In the genomic region with DNA sequence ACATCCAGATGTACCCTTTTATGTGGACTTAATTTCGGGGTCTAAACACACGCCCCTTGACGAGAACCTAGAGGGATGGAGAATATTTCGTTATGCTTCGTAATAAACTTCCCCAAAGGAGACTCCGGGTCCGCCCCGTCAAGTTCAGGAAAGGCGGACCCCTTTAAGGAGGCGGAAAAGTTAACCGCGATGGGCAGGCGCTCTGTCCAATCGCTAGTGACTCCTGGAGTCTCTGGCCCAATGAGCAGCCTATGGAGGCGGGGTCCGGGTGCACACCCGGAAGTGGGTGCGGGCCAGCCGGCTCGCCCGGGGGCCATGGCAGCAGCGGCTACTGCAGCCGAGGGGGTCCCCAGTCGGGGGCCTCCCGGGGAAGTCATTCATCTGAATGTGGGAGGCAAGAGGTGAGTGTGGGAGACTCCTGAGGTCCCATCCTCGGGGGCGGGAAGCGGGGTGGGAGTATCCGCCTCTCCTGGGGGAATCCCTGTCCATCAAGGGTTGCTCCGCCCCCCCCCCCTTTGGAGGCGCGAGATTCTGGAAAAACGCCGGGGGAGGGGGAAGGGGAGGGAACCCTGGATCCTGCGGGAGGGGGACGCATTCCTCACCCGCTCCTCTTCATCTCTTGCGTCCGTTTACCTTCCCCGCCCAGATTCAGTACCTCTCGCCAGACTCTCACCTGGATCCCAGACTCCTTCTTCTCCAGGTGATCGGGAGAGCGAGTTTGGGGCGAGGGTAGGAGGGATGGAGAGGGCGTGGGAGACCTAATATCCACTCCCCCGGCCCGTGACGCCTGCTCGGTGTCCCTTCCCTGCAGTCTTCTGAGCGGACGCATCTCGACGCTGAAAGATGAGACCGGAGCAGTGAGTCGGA, we compare ENCODE assay signal across 8 cellular contexts. TPM values are rescaled to one million over a fixed set of nuclear protein-coding genes. Genes with fewer than 3 reads are reported as not detected.
DNase-seq lines count a peak whose midpoint lies in the region; ATAC-seq and TF ChIP-seq lines count a peak whose summit lies in the region.

A gene with protein sequence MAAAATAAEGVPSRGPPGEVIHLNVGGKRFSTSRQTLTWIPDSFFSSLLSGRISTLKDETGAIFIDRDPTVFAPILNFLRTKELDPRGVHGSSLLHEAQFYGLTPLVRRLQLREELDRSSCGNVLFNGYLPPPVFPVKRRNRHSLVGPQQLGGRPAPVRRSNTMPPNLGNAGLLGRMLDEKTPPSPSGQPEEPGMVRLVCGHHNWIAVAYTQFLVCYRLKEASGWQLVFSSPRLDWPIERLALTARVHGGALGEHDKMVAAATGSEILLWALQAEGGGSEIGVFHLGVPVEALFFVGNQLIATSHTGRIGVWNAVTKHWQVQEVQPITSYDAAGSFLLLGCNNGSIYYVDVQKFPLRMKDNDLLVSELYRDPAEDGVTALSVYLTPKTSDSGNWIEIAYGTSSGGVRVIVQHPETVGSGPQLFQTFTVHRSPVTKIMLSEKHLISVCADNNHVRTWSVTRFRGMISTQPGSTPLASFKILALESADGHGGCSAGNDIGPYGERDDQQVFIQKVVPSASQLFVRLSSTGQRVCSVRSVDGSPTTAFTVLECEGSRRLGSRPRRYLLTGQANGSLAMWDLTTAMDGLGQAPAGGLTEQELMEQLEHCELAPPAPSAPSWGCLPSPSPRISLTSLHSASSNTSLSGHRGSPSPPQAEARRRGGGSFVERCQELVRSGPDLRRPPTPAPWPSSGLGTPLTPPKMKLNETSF (plus strand): TSS at position 289 of the 867 bp plus-strand sequence. CDS start 27 bp downstream, at position 316.

- TF ChIP-seq POLR2A in lower leg skin (IDR thresholded peaks at IDR 0.05) = peak in 1 of 2 donors; percentile 22

- DNase-seq in CD1c-positive myeloid dendritic cell (ENCODE audit: extremely low spot score) = peak; percentile 98
- DNase-seq in NCI-H82 (lab: John Stamatoyannopoulos, UW) = peak; percentile 98
- DNase-seq in activated CD4-positive, alpha-beta memory T cell treated with anti-CD3 and anti-CD28 coated beads for 36 hours = peak; percentile 96
- DNase-seq in dorsolateral prefrontal cortex = peak; percentile 88 to 96 (median 93)
- DNase-seq in lower leg skin (ENCODE audit: low spot score in 2 of 2) = peak; percentile 93 to 98
- DNase-seq in stimulated activated CD4-positive, alpha-beta T cell treated with anti-CD3 and anti-CD28 coated beads, Interleukin-4, amount 100 ng/mL, for 4 hours = peak; percentile 89 to 91

- peak; percentile 96 for ATAC-seq in GM19438 (IDR thresholded peaks at IDR 0.05; ENCODE audit: low read depth, unreplicated experiment)
- ATAC-seq in HG03575 (IDR thresholded peaks at IDR 0.05; ENCODE audit: extremely low read depth, insufficient number of reproducible peaks, low FRiP score, unreplicated experiment) = peak; percentile 53

- peak within 1 kb of the TSS in 49 of 59 donors; percentile 13 to 88 (median 73) for H3K27ac ChIP-seq in dorsolateral prefrontal cortex

- no peaks in the 10 kb centered on the region for H3K27me3 Mint-ChIP-seq in activated CD4-positive, alpha-beta memory T cell treated with anti-CD3 and anti-CD28 coated beads for 36 hours

- H3K4me3 ChIP-seq in dorsolateral prefrontal cortex = peak within 1 kb of the TSS; percentile 58 to 93 (median 78)
- H3K4me3 ChIP-seq in lower leg skin (ENCODE audit: low read depth, poor library complexity, severe bottlenecking) = peak within 1 kb of the TSS; percentile 57

- WGBS in lower leg skin, 2 donors = 0% methylated on average over 34 to 42 of the region's 55 CpGs

- intact Hi-C loops in activated CD4-positive, alpha-beta memory T cell treated with anti-CD3 and anti-CD28 coated beads for 36 hours (cut with micrococcal nuclease) = loop anchor here (1.0 to 2.0 kb wide), 2 partner anchors 28 to 229 kb away; partner anchors contain the start of genes C19orf47 and PLD3
- intact Hi-C loops in dorsolateral prefrontal cortex (cut with DNase I) = no loop called here
- intact Hi-C loops in lower leg skin (cut with DNase I; ENCODE audit: low total_unique reads) = no loop called here

- POLR2A ChIA-PET in activated CD4-positive, alpha-beta memory T cell treated with anti-CD3 and anti-CD28 coated beads for 36 hours (lab: Charles Lee) = no interaction called here

- H3K9me3 Mint-ChIP-seq in activated CD4-positive, alpha-beta memory T cell treated with anti-CD3 and anti-CD28 coated beads for 36 hours = no peaks in the 10 kb centered on the region

- CTCF ChIA-PET in activated CD4-positive, alpha-beta memory T cell treated with anti-CD3 and anti-CD28 coated beads for 36 hours (lab: Charles Lee) = no interaction called here

- H3K27me3 ChIP-seq in dorsolateral prefrontal cortex = no peaks in the 10 kb centered on the region

- TF ChIP-seq CTCF in dorsolateral prefrontal cortex (IDR thresholded peaks at IDR 0.05 in 54 of 56, conservative IDR thresholded peaks at IDR 0.05 in 2 of 56; ENCODE audit: low read depth in 1 of 56, partially characterized antibody in 56 of 56) (peak in 10 of 56 donors; percentile 7 to 39 (median 15)), lower leg skin (IDR thresholded peaks at IDR 0.05) (no peak)

- H3K27ac Mint-ChIP-seq in activated CD4-positive, alpha-beta memory T cell treated with anti-CD3 and anti-CD28 coated beads for 36 hours = peak within 1 kb of the TSS; percentile 69

- peak within 1 kb of the TSS; percentile 85 for H3K4me3 Mint-ChIP-seq in activated CD4-positive, alpha-beta memory T cell treated with anti-CD3 and anti-CD28 coated beads for 36 hours

- peaks cover 16% of the 10 kb centered on the region for H3K4me1 Mint-ChIP-seq in activated CD4-positive, alpha-beta memory T cell treated with anti-CD3 and anti-CD28 coated beads for 36 hours (ENCODE audit: low read depth)

- peaks cover 20% of the 10 kb centered on the region for H3K36me3 Mint-ChIP-seq in activated CD4-positive, alpha-beta memory T cell treated with anti-CD3 and anti-CD28 coated beads for 36 hours

RNA-seq across cellular contexts. Expression of the gene that starts here (rescaled TPM):
- 100 to 1,000 TPM; 112 to 126 TPM for total RNA-seq in activated CD4-positive, alpha-beta memory T cell treated with anti-CD3 and anti-CD28 coated beads for 36 hours
- 10 to 100 TPM; 14.0 to 58.3 (median 25.4) TPM for total RNA-seq in dorsolateral prefrontal cortex
- total RNA-seq in lower leg skin = 10 to 100 TPM; 39.6 to 53.4 (median 43.0) TPM

Comparison
In these comparisons a context has a peak if more than half of its experiments do, and no peak if none do; other contexts are left out.
1. Peak in every context shown above with its lines: DNase-seq, ATAC-seq, H3K4me3 ChIP-seq and H3K27ac ChIP-seq.